ENCODE assay signal across 8 cellular contexts in genomic region chr16:89409161-89409711, GRCh38.
DNase-seq lines count a peak whose midpoint lies in the region; FAIRE-seq and TF ChIP-seq lines count a peak whose summit lies in the region.

No MANE protein-coding gene starts in this region.

- DNase-seq in RKO (ENCODE audit: low spot score) (peak; percentile 5), kidney (peak; percentile 64), NCI-H2029 (lab: John Stamatoyannopoulos, UW) (no peak), erythroblast (lab: John Stamatoyannopoulos, UW) (no peak), tibial nerve (ENCODE audit: low spot score in 2 of 2) (no peak), iPS-NIHi7 (ENCODE audit: extremely low spot score) (no peak)
- DNase-seq in activated T-helper 9 cell treated with anti-CD3 and anti-CD28 coated beads, Interleukin-2, amount 50 U/mL, for 16 hours (ENCODE audit: low read depth), result peak; percentile 53
- peak; percentile 55 to 59 for DNase-seq in stimulated activated CD8-positive, alpha-beta memory T cell treated with anti-CD3 and anti-CD28 coated beads, Interleukin-7, amount 100 ng/mL, for 4 hours (ENCODE audit: low read depth in 2 of 2)

- H3K4me1 ChIP-seq in kidney (ENCODE audit: control insufficient read depth in 1 of 2, insufficient read depth in 1 of 2, low read depth in 1 of 2, low read length in 2 of 2), result peaks cover 45 to 53% of the 10 kb centered on the region in 2 donors
- peaks cover 0 to 98% (median 75%) of the 10 kb centered on the region in 4 donors for H3K4me1 ChIP-seq in tibial nerve

- no peaks in the 10 kb centered on the region for H3K36me3 ChIP-seq in kidney (ENCODE audit: control insufficient read depth in 1 of 2, insufficient read depth in 2 of 2, low read length in 2 of 2)
- H3K36me3 ChIP-seq in tibial nerve, result no peaks in the 10 kb centered on the region

- no peak for FAIRE-seq in kidney (lab: Jason Lieb, UNC)

- H3K4me3 ChIP-seq in kidney (ENCODE audit: low read length in 2 of 2), result no peak overlapping the region
- no peak overlapping the region for H3K4me3 ChIP-seq in tibial nerve

- no peak for TF ChIP-seq EP300 in tibial nerve (IDR thresholded peaks at IDR 0.05)

- TF ChIP-seq CTCF in kidney (IDR thresholded peaks at IDR 0.05; ENCODE audit: borderline replicate concordance, extremely low read depth, insufficient read depth) (no peak), tibial nerve (IDR thresholded peaks at IDR 0.05) (no peak)

- TF ChIP-seq POLR2A in erythroblast (IDR thresholded peaks at IDR 0.05; ENCODE audit: low read length) (no peak), tibial nerve (IDR thresholded peaks at IDR 0.05) (no peak)

- WGBS in tibial nerve, 2 donors, result 60 to 64% methylated on average over 13 of the region's 13 CpGs

- H3K9me3 ChIP-seq in kidney (ENCODE audit: control insufficient read depth in 1 of 2, low read length in 2 of 2), result no peaks in the 10 kb centered on the region
- no peaks in the 10 kb centered on the region for H3K9me3 ChIP-seq in tibial nerve

- no peak overlapping the region for H3K9ac ChIP-seq in kidney (ENCODE audit: low read length in 2 of 2)

- no peaks in the 10 kb centered on the region for H3K27me3 ChIP-seq in tibial nerve

- intact Hi-C loops in kidney (cut with DNase I), result no loop called here

- H3K27ac ChIP-seq in kidney (ENCODE audit: low read depth in 2 of 2, low read length in 2 of 2) (no peak overlapping the region), tibial nerve (peak overlapping the region in 1 of 4 donors; percentile 17)

Comparison
In these comparisons a context has a peak if more than half of its experiments do, and no peak if none do; other contexts are left out.
1. DNase-seq: peak in RKO (single experiment), activated T-helper 9 cell treated with anti-CD3 and anti-CD28 coated beads, Interleukin-2, amount 50 U/mL, for 16 hours (single experiment), kidney (single experiment) and stimulated activated CD8-positive, alpha-beta memory T cell treated with anti-CD3 and anti-CD28 coated beads, Interleukin-7, amount 100 ng/mL, for 4 hours (2 of 2); none in NCI-H2029 (single experiment), erythroblast (0 of 2), tibial nerve (0 of 2) and iPS-NIHi7 (single experiment).